In the genomic region with DNA sequence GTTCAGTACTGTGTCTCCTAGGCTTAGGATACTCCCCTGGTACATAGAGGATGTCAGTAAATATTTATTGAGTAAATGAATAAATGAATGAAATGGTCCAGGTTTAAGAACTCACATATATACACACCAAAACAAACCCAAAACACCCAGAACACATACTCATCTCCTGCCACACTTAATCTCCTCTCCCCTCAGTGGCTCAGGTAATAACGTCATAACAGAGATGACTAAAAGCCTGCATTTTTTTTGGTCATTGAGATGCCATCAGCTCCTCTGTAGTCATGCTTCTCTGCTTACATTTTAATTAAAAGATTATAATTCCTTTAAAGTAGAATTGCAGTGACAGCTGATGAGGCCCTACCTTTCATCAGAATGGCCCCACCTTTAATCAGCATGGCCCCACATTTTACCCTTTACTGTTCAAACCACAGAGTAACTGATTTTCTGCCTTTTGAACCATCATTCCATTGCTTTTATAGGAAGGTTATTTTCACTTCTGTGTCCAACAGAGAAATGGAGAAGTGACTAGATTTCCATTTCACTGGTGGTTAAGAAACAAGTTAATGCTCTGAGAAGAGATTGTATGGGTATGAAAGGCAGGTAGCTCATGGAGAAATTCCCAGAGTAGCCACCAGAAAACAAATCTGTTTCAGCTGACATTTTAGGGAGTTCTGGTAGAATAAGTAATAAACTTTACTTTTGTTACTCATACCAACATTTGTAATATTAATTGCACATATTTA, we compare ENCODE assay signal across 20 cellular contexts.
"Had no signal": no experiment of that assay in that cellular context is flagged by ENCODE, and none has a peak within 500 bp of the region (broad histone marks: within the 10 kb centered on the region; RNA-seq: fewer than 3 reads in every experiment).

No MANE protein-coding gene starts in this region.

- H3K4me3 Mint-ChIP-seq: activated naive CD8-positive, alpha-beta T cell treated with anti-CD3 and anti-CD28 coated beads for 36 hours; activated T-cell treated with anti-CD3 and anti-CD28 coated beads, Interleukin-2, amount 50 U/mL, for 4 hours; immature natural killer cell; natural killer cell; WTC11 had no signal

- H3K9me3 ChIP-seq: lower lobe of right lung, neutrophil, pancreas, transverse colon had no signal

- H3K4me1 ChIP-seq: foreskin keratinocyte, lower lobe of right lung, pancreas, transverse colon had no signal

- H3K27me3 Mint-ChIP-seq: activated naive CD8-positive, alpha-beta T cell treated with anti-CD3 and anti-CD28 coated beads for 36 hours had no signal

- H3K36me3 Mint-ChIP-seq: activated naive CD8-positive, alpha-beta T cell treated with anti-CD3 and anti-CD28 coated beads for 36 hours; immature natural killer cell; natural killer cell; WTC11 had no signal

- H3K27me3 ChIP-seq: foreskin keratinocyte, neutrophil, pancreas, transverse colon had no signal

- H3K4me1 Mint-ChIP-seq: immature natural killer cell, natural killer cell had no signal

- H3K27ac ChIP-seq: foreskin keratinocyte, lower lobe of right lung, neutrophil, pancreas, transverse colon had no signal

- H3K27ac Mint-ChIP-seq: activated naive CD8-positive, alpha-beta T cell treated with anti-CD3 and anti-CD28 coated beads for 36 hours; natural killer cell; WTC11 had no signal

- DNase-seq: activated CD4-positive, alpha-beta T cell treated with anti-CD3 and anti-CD28 coated beads, Interleukin-2, amount 50 U/mL, for 48 hours; activated CD8-positive, alpha-beta memory T cell treated with anti-CD3 and anti-CD28 coated beads, Interleukin-2, amount 50 U/mL, for 48 hours; activated naive CD4-positive, alpha-beta T cell treated with Interleukin-2 at 50 U/mL for 16 hours; activated naive CD8-positive, alpha-beta T cell treated with anti-CD3 and anti-CD28 coated beads for 36 hours; activated T-cell treated with anti-CD3 and anti-CD28 coated beads, Interleukin-2, amount 50 U/mL, for 4 hours; central memory CD4-positive, alpha-beta T cell; dermis blood vessel endothelial cell; effector CD8-positive, alpha-beta T cell; erythroblast; foreskin keratinocyte; immature natural killer cell; lower lobe of right lung; natural killer cell; pancreas; right cardiac atrium; stimulated activated CD4-positive, alpha-beta T cell treated with anti-CD3 and anti-CD28 coated beads, Interleukin-12 subunit alpha, Interleukin-12 subunit beta, amount 100 ng/mL, for 4 hours; stimulated activated CD4-positive, alpha-beta T cell treated with anti-CD3 and anti-CD28 coated beads, Interleukin-4, amount 100 ng/mL, for 4 hours; transverse colon had no signal

- H3K36me3 ChIP-seq: lower lobe of right lung, neutrophil, pancreas, transverse colon had no signal

- H3K4me3 ChIP-seq: lower lobe of right lung, pancreas, transverse colon had no signal

- H3K9me3 Mint-ChIP-seq: activated naive CD8-positive, alpha-beta T cell treated with anti-CD3 and anti-CD28 coated beads for 36 hours; activated T-cell treated with anti-CD3 and anti-CD28 coated beads, Interleukin-2, amount 50 U/mL, for 4 hours; natural killer cell; WTC11 had no signal
